8 cellular contexts compared by ENCODE assay signal in the genomic region with DNA sequence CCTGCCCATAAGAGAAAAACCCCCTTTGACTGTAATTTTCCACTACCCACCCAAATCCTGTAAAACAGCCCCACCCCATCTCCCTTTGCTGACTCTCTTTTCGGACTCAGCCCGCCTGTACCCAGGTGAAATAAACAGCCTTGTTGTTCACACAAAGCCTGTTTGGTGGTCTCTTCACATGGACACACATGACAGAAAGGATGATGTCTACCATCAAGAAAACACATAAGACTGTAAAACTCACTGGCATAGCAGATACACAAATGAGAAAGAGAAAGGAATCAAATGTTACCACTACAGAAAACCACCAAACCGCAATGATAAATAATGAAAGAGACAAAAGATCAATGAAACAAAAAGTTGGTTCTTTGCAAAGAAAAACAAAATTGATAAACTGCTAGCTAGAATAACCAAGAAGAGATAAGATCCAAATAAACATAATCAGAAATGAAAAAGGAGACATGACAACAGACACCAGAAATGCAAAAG. TPM values are rescaled to one million over a fixed set of nuclear protein-coding genes. Genes with fewer than 3 reads are reported as not detected.
A peak's percentile ranks its signal among the peaks of the same experiment; 100 is the strongest.
DNase-seq lines count a peak whose midpoint lies in the region; ATAC-seq, FAIRE-seq and TF ChIP-seq lines count a peak whose summit lies in the region.
"Not testable (repeated sequence)": the region's sequence is repeated elsewhere in the genome, so short reads cannot be mapped to it uniquely, and the experiment has no call there.

No MANE protein-coding gene starts in this region.

- intact Hi-C loops in OCI-LY7 (cut with micrococcal nuclease; ENCODE audit: unreplicated experiment): not testable (repeated sequence)

- not testable (repeated sequence) for H3K36me3 ChIP-seq in OCI-LY7 (ENCODE audit: insufficient read depth, low read length)

- peak; percentile 78 for DNase-seq in GM12865 (ENCODE audit: low read depth)
- DNase-seq in GM19239 (ENCODE audit: insufficient read length, low spot score); OCI-LY7 (ENCODE audit: low spot score); activated CD4-positive, alpha-beta memory T cell treated with anti-CD3 and anti-CD28 coated beads, Interleukin-2, amount 10 ng/mL, durations not matched to agents 7 days and 5 days; effector memory CD8-positive, alpha-beta T cell: not testable (repeated sequence)
- peak; percentile 58 for DNase-seq in activated naive CD4-positive, alpha-beta T cell treated with anti-CD3 and anti-CD28 coated beads, Interleukin-2, amount 10 ng/mL, durations not matched to agents 7 days and 5 days

- H3K36me3 Mint-ChIP-seq in activated CD4-positive, alpha-beta memory T cell treated with anti-CD3 and anti-CD28 coated beads, Interleukin-2, amount 10 ng/mL, durations not matched to agents 7 days and 5 days (ENCODE audit: low read depth): peaks cover 36% of the 10 kb centered on the region
- H3K36me3 Mint-ChIP-seq in activated naive CD4-positive, alpha-beta T cell treated with anti-CD3 and anti-CD28 coated beads, Interleukin-2, amount 10 ng/mL, durations not matched to agents 7 days and 5 days: peaks cover 28% of the 10 kb centered on the region
- not testable (repeated sequence) for H3K36me3 Mint-ChIP-seq in effector memory CD8-positive, alpha-beta T cell (ENCODE audit: insufficient read depth); stimulated activated naive CD8-positive, alpha-beta T cell treated with anti-CD3 and anti-CD28 coated beads, Interleukin-15, Interleukin-2, amounts not matched to agents 100 ng/mL and 50 ng/mL, for 24 hours (ENCODE audit: low read depth)

- H3K4me1 Mint-ChIP-seq in activated CD4-positive, alpha-beta memory T cell treated with anti-CD3 and anti-CD28 coated beads, Interleukin-2, amount 10 ng/mL, durations not matched to agents 7 days and 5 days: peaks cover 58% of the 10 kb centered on the region
- peaks cover 74% of the 10 kb centered on the region for H3K4me1 Mint-ChIP-seq in activated naive CD4-positive, alpha-beta T cell treated with anti-CD3 and anti-CD28 coated beads, Interleukin-2, amount 10 ng/mL, durations not matched to agents 7 days and 5 days
- peaks cover 43 to 55% of the 10 kb centered on the region in 2 donors for H3K4me1 Mint-ChIP-seq in effector memory CD8-positive, alpha-beta T cell (ENCODE audit: low read depth in 2 of 2)
- peaks cover 67% of the 10 kb centered on the region for H3K4me1 Mint-ChIP-seq in stimulated activated naive CD8-positive, alpha-beta T cell treated with anti-CD3 and anti-CD28 coated beads, Interleukin-15, Interleukin-2, amounts not matched to agents 100 ng/mL and 50 ng/mL, for 24 hours (ENCODE audit: low read depth)

- H3K27me3 Mint-ChIP-seq in activated CD4-positive, alpha-beta memory T cell treated with anti-CD3 and anti-CD28 coated beads, Interleukin-2, amount 10 ng/mL, durations not matched to agents 7 days and 5 days: peaks cover 78% of the 10 kb centered on the region
- not testable (repeated sequence) for H3K27me3 Mint-ChIP-seq in activated naive CD4-positive, alpha-beta T cell treated with anti-CD3 and anti-CD28 coated beads, Interleukin-2, amount 10 ng/mL, durations not matched to agents 7 days and 5 days; effector memory CD8-positive, alpha-beta T cell; stimulated activated naive CD8-positive, alpha-beta T cell treated with anti-CD3 and anti-CD28 coated beads, Interleukin-15, Interleukin-2, amounts not matched to agents 100 ng/mL and 50 ng/mL, for 24 hours

- H3K9me3 Mint-ChIP-seq in activated CD4-positive, alpha-beta memory T cell treated with anti-CD3 and anti-CD28 coated beads, Interleukin-2, amount 10 ng/mL, durations not matched to agents 7 days and 5 days; activated naive CD4-positive, alpha-beta T cell treated with anti-CD3 and anti-CD28 coated beads, Interleukin-2, amount 10 ng/mL, durations not matched to agents 7 days and 5 days; effector memory CD8-positive, alpha-beta T cell; stimulated activated naive CD8-positive, alpha-beta T cell treated with anti-CD3 and anti-CD28 coated beads, Interleukin-15, Interleukin-2, amounts not matched to agents 100 ng/mL and 50 ng/mL, for 24 hours: not testable (repeated sequence)

- FAIRE-seq in GM19239 (lab: Jason Lieb, UNC): peak; percentile 78

- not testable (repeated sequence) for H3K4me3 ChIP-seq in GM12865 (ENCODE audit: low read depth, low read length); OCI-LY7 (ENCODE audit: low read depth, low read length, poor library complexity, severe bottlenecking)

- peak; percentile 26 for ATAC-seq in HG02870 (IDR thresholded peaks at IDR 0.05; ENCODE audit: unreplicated experiment)
- peak; percentile 51 for ATAC-seq in effector memory CD8-positive, alpha-beta T cell (replicated peaks)

- H3K79me2 ChIP-seq in OCI-LY7 (ENCODE audit: insufficient read depth, low read depth, low read length): not testable (repeated sequence)

- H4K20me1 ChIP-seq in OCI-LY7 (ENCODE audit: insufficient read depth, low read length): not testable (repeated sequence)

- H2AFZ ChIP-seq in OCI-LY7 (ENCODE audit: low read length): peak overlapping the region; percentile 58; the same call in 1 of the 2 replicates

- not testable (repeated sequence) for H3K9me2 ChIP-seq in OCI-LY7 (ENCODE audit: insufficient read depth, low read length)

- not testable (repeated sequence) for TF ChIP-seq CTCF in GM12865 (IDR thresholded peaks at IDR 0.05; ENCODE audit: insufficient read depth, low read depth, low read length, missing control alignments); OCI-LY7 (conservative IDR thresholded peaks at IDR 0.05; ENCODE audit: low read length)

- H3K9me3 ChIP-seq in OCI-LY7 (ENCODE audit: low read length): not testable (repeated sequence)

- CTCF ChIA-PET in OCI-LY7 (lab: Charles Lee; ENCODE audit: unreplicated experiment): interaction anchor here (1.0 to 1.5 kb wide), 2 partner anchors 14 to 18 kb away, joined by 3 read pairs; no protein-coding TSS in a partner anchor
- CTCF ChIA-PET in activated CD4-positive, alpha-beta memory T cell treated with anti-CD3 and anti-CD28 coated beads, Interleukin-2, amount 10 ng/mL, durations not matched to agents 7 days and 5 days (lab: Charles Lee): interaction anchor here (1.0 to 6.4 kb wide), 6 partner anchors 17 to 161 kb away, joined by 3 to 38 read pairs (median 4); no protein-coding TSS in a partner anchor
- CTCF ChIA-PET in activated naive CD4-positive, alpha-beta T cell treated with anti-CD3 and anti-CD28 coated beads, Interleukin-2, amount 10 ng/mL, durations not matched to agents 7 days and 5 days (lab: Charles Lee): interaction anchor here (1.3 to 4.8 kb wide), 3 partner anchors 16 to 32 kb away, joined by 3 to 18 read pairs (median 8); no protein-coding TSS in a partner anchor

- H3K4me2 ChIP-seq in OCI-LY7 (ENCODE audit: low read length): not testable (repeated sequence)

- H3K4me3 Mint-ChIP-seq in activated CD4-positive, alpha-beta memory T cell treated with anti-CD3 and anti-CD28 coated beads, Interleukin-2, amount 10 ng/mL, durations not matched to agents 7 days and 5 days: peak overlapping the region; percentile 54
- H3K4me3 Mint-ChIP-seq in activated naive CD4-positive, alpha-beta T cell treated with anti-CD3 and anti-CD28 coated beads, Interleukin-2, amount 10 ng/mL, durations not matched to agents 7 days and 5 days: peak overlapping the region; percentile 37
- H3K4me3 Mint-ChIP-seq in effector memory CD8-positive, alpha-beta T cell: peak overlapping the region; percentile 67 to 81
- peak overlapping the region; percentile 62 for H3K4me3 Mint-ChIP-seq in stimulated activated naive CD8-positive, alpha-beta T cell treated with anti-CD3 and anti-CD28 coated beads, Interleukin-15, Interleukin-2, amounts not matched to agents 100 ng/mL and 50 ng/mL, for 24 hours

- POLR2A ChIA-PET in OCI-LY7 (lab: Charles Lee): interaction anchor here (0.5 to 3.6 kb wide), 2 partner anchors 18 to 407 kb away, joined by 6 to 18 read pairs; no protein-coding TSS in a partner anchor
- POLR2A ChIA-PET in activated CD4-positive, alpha-beta memory T cell treated with anti-CD3 and anti-CD28 coated beads, Interleukin-2, amount 10 ng/mL, durations not matched to agents 7 days and 5 days (lab: Charles Lee): interaction anchor here (0.7 to 4.0 kb wide), 12 partner anchors 12 to 219 kb away, joined by 3 to 41 read pairs (median 3); a partner anchor contains a TSS

- H3K27ac Mint-ChIP-seq in activated CD4-positive, alpha-beta memory T cell treated with anti-CD3 and anti-CD28 coated beads, Interleukin-2, amount 10 ng/mL, durations not matched to agents 7 days and 5 days: peak overlapping the region; percentile 62
- H3K27ac Mint-ChIP-seq in activated naive CD4-positive, alpha-beta T cell treated with anti-CD3 and anti-CD28 coated beads, Interleukin-2, amount 10 ng/mL, durations not matched to agents 7 days and 5 days: peak overlapping the region; percentile 87
- H3K27ac Mint-ChIP-seq in effector memory CD8-positive, alpha-beta T cell: peak overlapping the region; percentile 70 to 77
- peak overlapping the region; percentile 92 for H3K27ac Mint-ChIP-seq in stimulated activated naive CD8-positive, alpha-beta T cell treated with anti-CD3 and anti-CD28 coated beads, Interleukin-15, Interleukin-2, amounts not matched to agents 100 ng/mL and 50 ng/mL, for 24 hours

- H3K4me1 ChIP-seq in OCI-LY7 (ENCODE audit: insufficient read depth, low read length, poor library complexity, severe bottlenecking): peaks cover 81% of the 10 kb centered on the region

- BruUV-seq in OCI-LY7 (replicated peaks; lab: Mats Ljungman, UMichigan): not testable (repeated sequence)

- H3K27ac ChIP-seq in OCI-LY7 (ENCODE audit: low read depth, low read length, poor library complexity, severe bottlenecking): not testable (repeated sequence)

RNA-seq across cellular contexts. Expression of a gene that starts 48.9 kb away (rescaled TPM):
- 12.1 and 12.8 TPM in 2 replicates for total RNA-seq in OCI-LY7 (2014; rRNA removed; shearing (Covaris generic))
- total RNA-seq in OCI-LY7 (2022): 14.4 and 17.9 TPM in 2 replicates
- total RNA-seq in activated CD4-positive, alpha-beta memory T cell treated with anti-CD3 and anti-CD28 coated beads, Interleukin-2, amount 10 ng/mL, durations not matched to agents 7 days and 5 days: 10 to 100 TPM; 20.3 to 20.7 TPM
